Comparison of ENCODE assay signal across 17 cellular contexts in the genomic region with DNA sequence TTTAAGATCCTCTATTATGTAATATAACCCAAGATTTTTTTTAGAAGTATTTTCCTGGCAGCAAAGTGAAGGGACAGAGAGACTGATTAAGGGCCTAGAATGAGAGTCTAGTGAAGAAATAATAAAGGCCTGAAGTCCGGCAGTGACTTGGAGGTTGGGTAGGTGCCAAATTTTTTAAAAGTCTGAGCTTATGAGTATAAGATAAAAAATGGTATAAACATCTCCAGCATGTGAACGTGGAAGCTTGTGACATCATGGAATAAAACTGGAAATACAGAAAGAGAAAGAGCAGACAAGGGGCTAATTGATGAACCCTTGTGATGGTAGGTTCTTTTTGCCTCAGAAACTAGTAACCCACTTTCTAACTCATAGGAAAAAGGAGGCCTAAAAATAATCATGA.
DNase-seq lines count a peak whose midpoint lies in the region; ATAC-seq and TF ChIP-seq lines count a peak whose summit lies in the region.
"Had no signal": no experiment of that assay in that cellular context is flagged by ENCODE, and none has a peak within 500 bp of the region (broad histone marks: within the 10 kb centered on the region; RNA-seq: fewer than 3 reads in every experiment).

No MANE protein-coding gene starts in this region.

- no peaks in the 10 kb centered on the region for H3K79me2 ChIP-seq in fibroblast of lung (ENCODE audit: control insufficient read depth, insufficient read depth, low read length)

- no peak overlapping the region for H3K27ac ChIP-seq in fibroblast of lung (ENCODE audit: insufficient read depth, low read length)
- no peak overlapping the region for H3K27ac ChIP-seq in substantia nigra (ENCODE audit: low read depth, low read length, poor library complexity, severe bottlenecking)

- no peak overlapping the region for H2AFZ ChIP-seq in fibroblast of lung (ENCODE audit: low read length)
- H2AFZ ChIP-seq: GM23338 had no signal

- H3K4me3 Mint-ChIP-seq in activated T-helper 17 cell treated with anti-CD3 and anti-CD28 coated beads, Interleukin-2, amount 50 U/mL, for 72 hours = no peak overlapping the region
- H3K4me3 Mint-ChIP-seq: CD4-positive, CD25-positive, alpha-beta regulatory T cell; GM23338 had no signal

- H3K9me3 ChIP-seq in adipocyte (ENCODE audit: control insufficient read depth, low read length) (no peaks in the 10 kb centered on the region), fibroblast of lung (ENCODE audit: control insufficient read depth, insufficient read depth, low read depth, low read length) (no peaks in the 10 kb centered on the region)

- H3K36me3 ChIP-seq in adipocyte (ENCODE audit: control insufficient read depth, insufficient read depth, low read length, severe bottlenecking) (no peaks in the 10 kb centered on the region), fibroblast of lung (ENCODE audit: control insufficient read depth, insufficient read depth, low read length) (no peaks in the 10 kb centered on the region)

- H3K36me3 Mint-ChIP-seq in activated T-helper 17 cell treated with anti-CD3 and anti-CD28 coated beads, Interleukin-2, amount 50 U/mL, for 72 hours (ENCODE audit: low read depth) = no peaks in the 10 kb centered on the region
- H3K36me3 Mint-ChIP-seq: CD4-positive, CD25-positive, alpha-beta regulatory T cell had no signal

- H3K4me1 Mint-ChIP-seq in activated T-helper 17 cell treated with anti-CD3 and anti-CD28 coated beads, Interleukin-2, amount 50 U/mL, for 72 hours = no peaks in the 10 kb centered on the region
- H3K4me1 Mint-ChIP-seq: CD4-positive, CD25-positive, alpha-beta regulatory T cell had no signal

- no peak overlapping the region for H3K4me2 ChIP-seq in fibroblast of lung (ENCODE audit: extremely low read depth, insufficient read depth, low read length)
- H3K4me2 ChIP-seq: GM23338 had no signal

- H3K9ac ChIP-seq in adipocyte (ENCODE audit: low read length) (no peak overlapping the region), fibroblast of lung (ENCODE audit: insufficient read depth, low read length) (no peak overlapping the region)

- H3K27me3 ChIP-seq in adipocyte (replicated peaks; ENCODE audit: control insufficient read depth, insufficient read depth, low read length) (no peaks in the 10 kb centered on the region), fibroblast of lung (ENCODE audit: control insufficient read depth, insufficient read depth, low read length) (no peaks in the 10 kb centered on the region)

- ATAC-seq in activated T-helper 17 cell treated with anti-CD3 and anti-CD28 coated beads, Interleukin-2, amount 50 U/mL, for 72 hours (replicated peaks) = no peak
- ATAC-seq: GM23338, Panc1, Right ventricle myocardium inferior had no signal

- H3K4me3 ChIP-seq in adipocyte (ENCODE audit: low read length) (no peak overlapping the region), fibroblast of lung (replicated peaks in 1 of 4; ENCODE audit: control extremely low read depth in 1 of 4, insufficient read depth in 1 of 4, low read depth in 3 of 4, low read length in 4 of 4) (no peak overlapping the region)
- H3K4me3 ChIP-seq: GM23338 had no signal

- H3K27me3 Mint-ChIP-seq in activated T-helper 17 cell treated with anti-CD3 and anti-CD28 coated beads, Interleukin-2, amount 50 U/mL, for 72 hours = no peaks in the 10 kb centered on the region
- H3K27me3 Mint-ChIP-seq: CD4-positive, CD25-positive, alpha-beta regulatory T cell had no signal

- no peaks in the 10 kb centered on the region for H4K20me1 ChIP-seq in fibroblast of lung (ENCODE audit: control insufficient read depth, extremely low read depth, insufficient read depth, low read length)

- H3K4me1 ChIP-seq in adipocyte (ENCODE audit: control insufficient read depth, insufficient read depth, low read length) = peaks cover 10% of the 10 kb centered on the region
- H3K4me1 ChIP-seq in fibroblast of lung (ENCODE audit: control insufficient read depth, extremely low read depth, insufficient read depth, low read length) = no peaks in the 10 kb centered on the region

- no peak for TF ChIP-seq CTCF in fibroblast of lung (conservative IDR thresholded peaks at IDR 0.05 in 1 of 2, IDR thresholded peaks at IDR 0.05 in 1 of 2; ENCODE audit: low read depth in 1 of 2, low read length in 2 of 2)

- peak; percentile 35 for DNase-seq in EH (ENCODE audit: low read depth)
- peak; percentile 21 for DNase-seq in adipocyte (ENCODE audit: low read depth)
- peak; percentile 17 to 44 for DNase-seq in fibroblast of lung (ENCODE audit: low read depth in 2 of 2)
- peak; percentile 82 for DNase-seq in iris pigment epithelial cell (ENCODE audit: low read depth)
- DNase-seq in substantia nigra (lab: John Stamatoyannopoulos, UW) = no peak
- no peak for DNase-seq in NCI-H2171 (lab: John Stamatoyannopoulos, UW)
- no peak for DNase-seq in DMS153 (lab: John Stamatoyannopoulos, UW)
- DNase-seq: CD4-positive, CD25-positive, alpha-beta regulatory T cell; KBM-7; NCI-H1092; NCI-H1694; NCI-H446 treated with DMSO at 0.1 percent for 48 hours; NCI-H774 had no signal

- no peak overlapping the region for H3K27ac Mint-ChIP-seq in activated T-helper 17 cell treated with anti-CD3 and anti-CD28 coated beads, Interleukin-2, amount 50 U/mL, for 72 hours
- H3K27ac Mint-ChIP-seq: GM23338 had no signal

- peaks cover 15% of the 10 kb centered on the region for H3K9me3 Mint-ChIP-seq in activated T-helper 17 cell treated with anti-CD3 and anti-CD28 coated beads, Interleukin-2, amount 50 U/mL, for 72 hours

Comparison
In these comparisons a context has a peak if more than half of its experiments do, and no peak if none do; other contexts are left out.
1. DNase-seq: peak in EH (single experiment), adipocyte (single experiment), fibroblast of lung (2 of 2) and iris pigment epithelial cell (single experiment); none in substantia nigra (0 of 49), NCI-H2171 (single experiment) and DMS153 (single experiment).